8 cellular contexts compared by ENCODE assay signal in the genomic region with DNA sequence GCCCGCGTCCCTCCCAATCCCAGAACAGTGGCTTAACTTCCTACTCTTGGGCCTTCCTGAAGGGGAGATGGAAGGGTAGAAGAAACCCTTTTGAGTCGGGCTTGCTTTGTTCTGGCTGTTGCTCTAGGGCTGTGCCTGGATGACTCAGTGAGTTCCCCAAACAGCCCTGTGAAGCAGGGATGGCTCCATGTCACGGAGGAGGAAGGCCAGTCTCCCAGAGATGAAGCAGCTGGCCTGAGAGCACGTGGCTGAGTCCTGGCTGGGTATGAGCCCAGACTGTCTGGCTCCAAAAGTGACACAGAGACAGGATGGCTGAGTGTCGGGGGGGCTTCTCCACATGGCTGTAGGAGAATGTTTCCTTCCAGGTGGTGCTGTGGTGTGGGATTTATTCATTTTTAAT.
DNase-seq lines count a peak whose midpoint lies in the region; ATAC-seq and TF ChIP-seq lines count a peak whose summit lies in the region.

No MANE protein-coding gene starts in this region.

- peak overlapping the region in 7 of 11 experiments; percentile 24 to 62 (median 57); a peak in 9 of 22 replicates for H3K9ac ChIP-seq in BLaER1 treated with 17β-estradiol and CSF1 and Interleukin-3, amounts not matched to agents 10 nM and 100 nM

- no peak for ATAC-seq in stimulated activated effector memory CD8-positive, alpha-beta T cell treated with anti-CD3 and anti-CD28 coated beads, Interleukin-12 subunit alpha, Interleukin-12 subunit beta, amount 100 ng/mL, for 72 hours
- ATAC-seq in HG02970 (IDR thresholded peaks at IDR 0.05; ENCODE audit: low FRiP score, unreplicated experiment), result no peak

- peaks cover 100% of the 10 kb centered on the region for H3K36me3 Mint-ChIP-seq in stimulated activated effector memory CD8-positive, alpha-beta T cell treated with anti-CD3 and anti-CD28 coated beads, Interleukin-12 subunit alpha, Interleukin-12 subunit beta, amount 100 ng/mL, for 72 hours

- H4K20me1 ChIP-seq in BLaER1 treated with 17β-estradiol and CSF1 and Interleukin-3, amounts not matched to agents 10 nM and 100 nM, result peaks cover 0 to 5% (median 0%) of the 10 kb centered on the region in 11 experiments; a peak in 2 of 22 replicates

- in situ Hi-C loops in astrocyte of the spinal cord (cut with HindIII; ENCODE audit: low sequenced_read_pairs) (no loop called here), ACHN (cut with HindIII; ENCODE audit: low pct_ligation_motif_present, low pct_unique_long_range_greater_than_20kb, low sequenced_read_pairs) (no loop called here)

- H3K36me3 ChIP-seq in BLaER1 treated with 17β-estradiol and CSF1 and Interleukin-3, amounts not matched to agents 10 nM and 100 nM, result no peaks in the 10 kb centered on the region

- H3K27me3 ChIP-seq in BLaER1 treated with 17β-estradiol and CSF1 and Interleukin-3, amounts not matched to agents 10 nM and 100 nM, result peaks cover 0 to 30% (median 0%) of the 10 kb centered on the region in 11 experiments; a peak in 11 of 22 replicates

- H3K27ac ChIP-seq in BLaER1 treated with 17β-estradiol and CSF1 and Interleukin-3, amounts not matched to agents 10 nM and 100 nM, result peak overlapping the region in 10 of 11 experiments; percentile 31 to 84 (median 66); a peak in 19 of 22 replicates

- H3K4me3 Mint-ChIP-seq in stimulated activated effector memory CD8-positive, alpha-beta T cell treated with anti-CD3 and anti-CD28 coated beads, Interleukin-12 subunit alpha, Interleukin-12 subunit beta, amount 100 ng/mL, for 72 hours, result peak overlapping the region; percentile 79

- H3K4me2 ChIP-seq in BLaER1 treated with 17β-estradiol and CSF1 and Interleukin-3, amounts not matched to agents 10 nM and 100 nM, result peak overlapping the region; percentile 56 to 88 (median 74)

- H3K9me3 Mint-ChIP-seq in stimulated activated effector memory CD8-positive, alpha-beta T cell treated with anti-CD3 and anti-CD28 coated beads, Interleukin-12 subunit alpha, Interleukin-12 subunit beta, amount 100 ng/mL, for 72 hours, result no peaks in the 10 kb centered on the region

- no peaks in the 10 kb centered on the region; a peak in 1 of 22 replicates for H3K9me3 ChIP-seq in BLaER1 treated with 17β-estradiol and CSF1 and Interleukin-3, amounts not matched to agents 10 nM and 100 nM (replicated peaks in 1 of 11)

- DNase-seq in NCI-H1105 treated with DMSO at 0.1 percent for 48 hours (lab: John Stamatoyannopoulos, UW), result peak; percentile 95
- peak; percentile 65 for DNase-seq in astrocyte of the spinal cord (ENCODE audit: low read depth, low spot score)
- peak; percentile 29 for DNase-seq in kidney glomerular epithelial cell (lab: John Stamatoyannopoulos, UW)
- DNase-seq in stimulated activated effector memory CD8-positive, alpha-beta T cell treated with anti-CD3 and anti-CD28 coated beads, Interleukin-12 subunit alpha, Interleukin-12 subunit beta, amount 100 ng/mL, for 72 hours (ENCODE audit: low spot score in 2 of 2), result peak in 1 of 2 donors; percentile 49
- no peak for DNase-seq in ACHN
- no peak for DNase-seq in NCI-H2227 (lab: John Stamatoyannopoulos, UW; ENCODE audit: unreplicated experiment)

- peak overlapping the region in 1 of 10 experiments; percentile 7; a peak in 1 of 20 replicates for H3K4me3 ChIP-seq in BLaER1 treated with 17β-estradiol and CSF1 and Interleukin-3, amounts not matched to agents 10 nM and 100 nM
- no peak overlapping the region for H3K4me3 ChIP-seq in astrocyte of the spinal cord (ENCODE audit: low read depth, low read length)

- H3K4me1 ChIP-seq in BLaER1 treated with 17β-estradiol and CSF1 and Interleukin-3, amounts not matched to agents 10 nM and 100 nM, result peaks cover 41 to 84% (median 62%) of the 10 kb centered on the region in 10 experiments

- H3K4me1 Mint-ChIP-seq in stimulated activated effector memory CD8-positive, alpha-beta T cell treated with anti-CD3 and anti-CD28 coated beads, Interleukin-12 subunit alpha, Interleukin-12 subunit beta, amount 100 ng/mL, for 72 hours, result peaks cover 64% of the 10 kb centered on the region

- peak overlapping the region; percentile 99 for H3K27ac Mint-ChIP-seq in stimulated activated effector memory CD8-positive, alpha-beta T cell treated with anti-CD3 and anti-CD28 coated beads, Interleukin-12 subunit alpha, Interleukin-12 subunit beta, amount 100 ng/mL, for 72 hours

- no peak for TF ChIP-seq CTCF in astrocyte of the spinal cord (IDR thresholded peaks at IDR 0.05; ENCODE audit: low read depth, low read length)

Comparison
In these comparisons a context has a peak if more than half of its experiments do, and no peak if none do; other contexts are left out.
1. DNase-seq: peak in NCI-H1105 treated with DMSO at 0.1 percent for 48 hours (single experiment), astrocyte of the spinal cord (single experiment) and kidney glomerular epithelial cell (single experiment); none in ACHN (single experiment) and NCI-H2227 (single experiment).